In the genomic region with DNA sequence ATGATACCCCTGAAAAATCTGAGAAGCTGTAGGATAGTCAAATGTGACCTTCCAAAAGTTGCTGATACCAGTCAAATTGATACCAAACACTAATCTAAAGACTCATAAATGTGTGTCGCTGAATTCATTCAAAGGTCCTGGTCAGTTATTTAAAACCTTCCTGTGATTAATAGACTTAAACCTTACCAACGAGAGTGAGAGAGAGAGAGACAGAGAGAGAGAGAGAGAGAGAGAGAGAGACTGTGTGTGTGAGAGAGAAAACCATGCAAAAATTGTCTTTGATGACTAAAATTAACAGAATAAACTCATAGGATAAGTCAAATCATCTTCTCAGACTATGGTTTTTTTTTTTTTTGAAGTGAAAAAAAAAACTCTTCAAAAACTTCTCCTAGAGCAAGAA, we compare ENCODE assay signal across 26 cellular contexts.
DNase-seq lines count a peak whose midpoint lies in the region; ATAC-seq and TF ChIP-seq lines count a peak whose summit lies in the region.
"Had no signal": no experiment of that assay in that cellular context is flagged by ENCODE, and none has a peak within 500 bp of the region (broad histone marks: within the 10 kb centered on the region; RNA-seq: fewer than 3 reads in every experiment).

No MANE protein-coding gene starts in this region.

- H3K27ac ChIP-seq in DOHH2 (ENCODE audit: low read depth, low read length): peak overlapping the region; percentile 86
- H3K27ac ChIP-seq: 22Rv1 had no signal

- no peak for TF ChIP-seq CTCF in DOHH2 (IDR thresholded peaks at IDR 0.05; ENCODE audit: low read depth, low read length, poor library complexity, severe bottlenecking)
- no peak for TF ChIP-seq CTCF in omental fat pad (IDR thresholded peaks at IDR 0.05)

- peaks cover 4% of the 10 kb centered on the region; the same call in 1 of the 2 replicates for H3F3A ChIP-seq in DOHH2 (ENCODE audit: control insufficient read depth, insufficient read depth)

- no peaks in the 10 kb centered on the region for H3K9me3 ChIP-seq in DOHH2 (ENCODE audit: control insufficient read depth, insufficient read depth, low read length)
- H3K9me3 ChIP-seq: MG63 had no signal

- H3K4me3 ChIP-seq in DOHH2 (ENCODE audit: low read length): peak overlapping the region; percentile 71
- H3K4me3 ChIP-seq: MG63 had no signal

- no peaks in the 10 kb centered on the region for H4K20me1 ChIP-seq in DOHH2 (ENCODE audit: control insufficient read depth, insufficient read depth, low read depth, low read length)

- ATAC-seq in GM18870 (IDR thresholded peaks at IDR 0.05; ENCODE audit: unreplicated experiment) (peak; percentile 37), HG02678 (IDR thresholded peaks at IDR 0.05; ENCODE audit: unreplicated experiment) (peak; percentile 26), HG03442 (IDR thresholded peaks at IDR 0.05; ENCODE audit: unreplicated experiment) (peak; percentile 43), omental fat pad (ENCODE audit: low FRiP score) (no peak)

- DNase-seq in Kasumi-1 (lab: John Stamatoyannopoulos, UW) (no peak), NCI-H345 (lab: John Stamatoyannopoulos, UW) (no peak), NCI-H2081 (lab: John Stamatoyannopoulos, UW) (no peak), omental fat pad (ENCODE audit: low spot score) (no peak)
- DNase-seq: COR-L47; DMS 273 treated with DMSO at 0.1 percent for 48 hours; DND-41; HFFc6; Karpas-422; MG63; NCI-H1048; NCI-H1436 treated with DMSO at 0.1 percent for 48 hours; NCI-H2029 treated with DMSO at 0.1 percent for 48 hours; NCI-H2171 treated with DMSO at 0.1 percent for 48 hours; NCI-H510A; NCI-H748 treated with DMSO at 0.1 percent for 48 hours; NK-92 treated with Interleukin-12 subunit alpha and Interleukin-12 subunit beta, amount 100 ng/mL, for 24 hours; OCI-M1; Right ventricle myocardium superior; SW 1271; T-helper 2 cell had no signal

- peak overlapping the region; percentile 62 for H3K4me2 ChIP-seq in DOHH2 (ENCODE audit: low read length)

- H3K27me3 ChIP-seq in DOHH2 (ENCODE audit: control insufficient read depth, low read length): no peaks in the 10 kb centered on the region
- H3K27me3 ChIP-seq: MG63 had no signal

- H3K36me3 ChIP-seq in DOHH2 (ENCODE audit: control insufficient read depth, low read length): no peaks in the 10 kb centered on the region
- H3K36me3 ChIP-seq: MG63 had no signal

- peaks cover 44% of the 10 kb centered on the region for H3K79me2 ChIP-seq in DOHH2 (ENCODE audit: control insufficient read depth, low read length)

- H3K4me1 ChIP-seq in DOHH2 (ENCODE audit: control insufficient read depth, low read length): peaks cover 52% of the 10 kb centered on the region

- no peaks in the 10 kb centered on the region for H3K9me2 ChIP-seq in DOHH2 (replicated peaks; ENCODE audit: control insufficient read depth, low read length)
